ENCODE assay signal across 8 cellular contexts in genomic region chr20:219290-220115, GRCh38. TPM values are rescaled to one million over a fixed set of nuclear protein-coding genes. Genes with fewer than 3 reads are reported as not detected.
DNase-seq lines count a peak whose midpoint lies in the region; ATAC-seq and TF ChIP-seq lines count a peak whose summit lies in the region.

No MANE protein-coding gene starts in this region.

- no peak overlapping the region for H3K4me2 ChIP-seq in DOHH2 (ENCODE audit: low read length)

- in situ Hi-C loops in astrocyte of the cerebellum (cut with HindIII; ENCODE audit: low sequenced_read_pairs): no loop called here

- no peaks in the 10 kb centered on the region for H4K20me1 ChIP-seq in DOHH2 (ENCODE audit: control insufficient read depth, insufficient read depth, low read depth, low read length)

- H3K79me2 ChIP-seq in DOHH2 (ENCODE audit: control insufficient read depth, low read length): no peaks in the 10 kb centered on the region

- DNase-seq in LNCaP clone FGC (ENCODE audit: low read depth) (no peak), astrocyte of the cerebellum (ENCODE audit: low read depth) (no peak), lung microvascular endothelial cell (ENCODE audit: low read depth in 2 of 2) (peak; percentile 8 to 39), posterior vena cava (ENCODE audit: low spot score) (no peak)

- H3K9me2 ChIP-seq in DOHH2 (replicated peaks; ENCODE audit: control insufficient read depth, low read length): no peaks in the 10 kb centered on the region

- peak; percentile 49 for TF ChIP-seq CTCF in DOHH2 (IDR thresholded peaks at IDR 0.05; ENCODE audit: low read depth, low read length, poor library complexity, severe bottlenecking)
- TF ChIP-seq CTCF in LNCaP clone FGC (IDR thresholded peaks at IDR 0.05; ENCODE audit: control insufficient read depth, extremely low read depth, insufficient read depth): peak; percentile 73
- peak; percentile 30 for TF ChIP-seq CTCF in astrocyte of the cerebellum (IDR thresholded peaks at IDR 0.05; ENCODE audit: low read depth, low read length, missing control alignments)

- no peak overlapping the region for H3K27ac ChIP-seq in DOHH2 (ENCODE audit: low read depth, low read length)

- peaks cover 35% of the 10 kb centered on the region for H3K27me3 ChIP-seq in DOHH2 (ENCODE audit: control insufficient read depth, low read length)

- H3K9me3 ChIP-seq in DOHH2 (ENCODE audit: control insufficient read depth, insufficient read depth, low read length): no peaks in the 10 kb centered on the region

- ATAC-seq in GM21576 (IDR thresholded peaks at IDR 0.05; ENCODE audit: unreplicated experiment) (no peak), HG02610 (IDR thresholded peaks at IDR 0.05; ENCODE audit: unreplicated experiment) (no peak), HG02798 (IDR thresholded peaks at IDR 0.05; ENCODE audit: poor library complexity, unreplicated experiment) (no peak)

- no peaks in the 10 kb centered on the region for H3K4me1 ChIP-seq in DOHH2 (ENCODE audit: control insufficient read depth, low read length)

- H3K36me3 ChIP-seq in DOHH2 (ENCODE audit: control insufficient read depth, low read length): no peaks in the 10 kb centered on the region

- H3K4me3 ChIP-seq in DOHH2 (ENCODE audit: low read length) (no peak overlapping the region), LNCaP clone FGC (ENCODE audit: low read depth, low read length) (no peak overlapping the region), astrocyte of the cerebellum (ENCODE audit: low read depth, low read length) (no peak overlapping the region)

- intact Hi-C loops in posterior vena cava (cut with DNase I): no loop called here

- no peaks in the 10 kb centered on the region for H3F3A ChIP-seq in DOHH2 (ENCODE audit: control insufficient read depth, insufficient read depth)

RNA-seq across cellular contexts. Expression of gene DEFB129, which starts 7.6 kb away (rescaled TPM):
- total RNA-seq in lung microvascular endothelial cell: not detected in 2 replicates
- not detected for total RNA-seq in posterior vena cava

RNA-seq across cellular contexts. Expression of gene DEFB128, which starts 30.0 kb away (rescaled TPM):
- total RNA-seq in lung microvascular endothelial cell: not detected in 2 replicates
- total RNA-seq in posterior vena cava: not detected

RNA-seq across cellular contexts. Expression of gene DEFB132, which starts 38.0 kb away (rescaled TPM):
- total RNA-seq in lung microvascular endothelial cell: not detected in 2 replicates
- total RNA-seq in posterior vena cava: not detected

Comparison
In these comparisons a context has a peak if more than half of its experiments do, and no peak if none do; other contexts are left out.
1. DNase-seq: peak in lung microvascular endothelial cell (2 of 2); none in LNCaP clone FGC (single experiment), astrocyte of the cerebellum (single experiment) and posterior vena cava (single experiment).
2. Peak in every context shown above with its lines, with median percentiles within 50 percentile points of each other: CTCF ChIP-seq.